Comparison of ENCODE assay signal across 1 cellular context in genomic region chr19:3762501-3763459, GRCh38.
TF ChIP-seq lines count a peak whose summit lies in the region.

MRPL54 (plus strand) TSS chr19:3762682; CDS start chr19:3762701, 19 bp downstream.

TF ChIP-seq in HepG2, 621 proteins besides CTCF, POLR2A, EP300 and RAD21 (continued from another document and continues in another):
- TF ChIP-seq PRDM10 (CRISPR knock-in tag; IDR thresholded peaks at IDR 0.05; ENCODE audit: low read depth) (peak; percentile 69; the same call in 1 of the 2 replicates), KAT2B (IDR thresholded peaks at IDR 0.05; ENCODE audit: borderline replicate concordance, low read depth, low read length) (no peak), ZNF83 (CRISPR knock-in tag; IDR thresholded peaks at IDR 0.05; ENCODE audit: borderline replicate concordance) (no peak), NFAT5 (CRISPR knock-in tag; IDR thresholded peaks at IDR 0.05) (no peak), MAX (IDR thresholded peaks at IDR 0.05) (peak; percentile 56; the same call in 1 of the 2 replicates), KAT7 (CRISPR knock-in tag; IDR thresholded peaks at IDR 0.05; ENCODE audit: borderline replicate concordance) (no peak), FOXC1 (CRISPR knock-in tag; IDR thresholded peaks at IDR 0.05; ENCODE audit: borderline replicate concordance) (peak; percentile 34), RELA (CRISPR knock-in tag; IDR thresholded peaks at IDR 0.05) (no peak), PHF5A (CRISPR knock-in tag; IDR thresholded peaks at IDR 0.05; ENCODE audit: low read depth, unreplicated experiment) (no peak), GLI4 (CRISPR knock-in tag; IDR thresholded peaks at IDR 0.05; ENCODE audit: borderline replicate concordance) (peak; percentile 60; the same call in 1 of the 2 replicates), CEBPZ (IDR thresholded peaks at IDR 0.05; ENCODE audit: low read length) (no peak), HMG20A (CRISPR knock-in tag; IDR thresholded peaks at IDR 0.05; ENCODE audit: borderline replicate concordance) (no peak), ZNF883 (CRISPR knock-in tag; IDR thresholded peaks at IDR 0.05; ENCODE audit: not compliant biosample characterization) (peak; percentile 73), ZBED4 (CRISPR knock-in tag; IDR thresholded peaks at IDR 0.05; ENCODE audit: borderline replicate concordance) (no peak), HOMEZ (CRISPR knock-in tag; IDR thresholded peaks at IDR 0.05; ENCODE audit: low read depth) (no peak), ZBTB7B (CRISPR knock-in tag; IDR thresholded peaks at IDR 0.05) (0 out of 2 replicates have a peak, but pooled peaks have one; percentile 29), ARNT (IDR thresholded peaks at IDR 0.05) (no peak), PAF1 (CRISPR knock-in tag; IDR thresholded peaks at IDR 0.05) (no peak), EHMT2 (IDR thresholded peaks at IDR 0.05; ENCODE audit: borderline replicate concordance, low read depth, low read length) (no peak), ZNF772 (CRISPR knock-in tag; IDR thresholded peaks at IDR 0.05) (0 out of 2 replicates have a peak, but pooled peaks have one; percentile 64), ZNF367 (CRISPR knock-in tag; IDR thresholded peaks at IDR 0.05; ENCODE audit: borderline replicate concordance) (no peak), RFXANK (CRISPR knock-in tag; IDR thresholded peaks at IDR 0.05) (no peak), ZNF776 (CRISPR knock-in tag; IDR thresholded peaks at IDR 0.05) (no peak), SMARCC2 (IDR thresholded peaks at IDR 0.05) (no peak), ZBTB1 (CRISPR knock-in tag; IDR thresholded peaks at IDR 0.05; ENCODE audit: borderline replicate concordance) (no peak), MEF2D (CRISPR knock-in tag; IDR thresholded peaks at IDR 0.05) (no peak; the same call in 1 of the 2 replicates), SP140L (CRISPR knock-in tag; IDR thresholded peaks at IDR 0.05; ENCODE audit: borderline replicate concordance) (no peak), ZNF263 (CRISPR knock-in tag; IDR thresholded peaks at IDR 0.05) (no peak), ZNF564 (CRISPR knock-in tag; IDR thresholded peaks at IDR 0.05) (no peak), MTERF4 (CRISPR knock-in tag; IDR thresholded peaks at IDR 0.05) (no peak), ZNF720 (CRISPR knock-in tag; IDR thresholded peaks at IDR 0.05) (no peak), MTA1 (CRISPR knock-in tag; IDR thresholded peaks at IDR 0.05; ENCODE audit: borderline replicate concordance) (no peak), MYC (CRISPR knock-in tag; IDR thresholded peaks at IDR 0.05; ENCODE audit: borderline replicate concordance) (peak; percentile 77; the same call in 1 of the 2 replicates), ZNF674 (CRISPR knock-in tag; IDR thresholded peaks at IDR 0.05; ENCODE audit: low read depth) (no peak), ZSCAN21 (CRISPR knock-in tag; IDR thresholded peaks at IDR 0.05; ENCODE audit: borderline replicate concordance) (no peak; the same call in 1 of the 2 replicates), IRF1 (CRISPR knock-in tag; IDR thresholded peaks at IDR 0.05; ENCODE audit: low read depth) (no peak), MATR3 (CRISPR knock-in tag; IDR thresholded peaks at IDR 0.05) (no peak), ZNF20 (CRISPR knock-in tag; IDR thresholded peaks at IDR 0.05) (no peak), ZNF639 (CRISPR knock-in tag; conservative IDR thresholded peaks at IDR 0.05) (no peak; the same call in 1 of the 2 replicates)
